8 cellular contexts compared by ENCODE assay signal in the genomic region with DNA sequence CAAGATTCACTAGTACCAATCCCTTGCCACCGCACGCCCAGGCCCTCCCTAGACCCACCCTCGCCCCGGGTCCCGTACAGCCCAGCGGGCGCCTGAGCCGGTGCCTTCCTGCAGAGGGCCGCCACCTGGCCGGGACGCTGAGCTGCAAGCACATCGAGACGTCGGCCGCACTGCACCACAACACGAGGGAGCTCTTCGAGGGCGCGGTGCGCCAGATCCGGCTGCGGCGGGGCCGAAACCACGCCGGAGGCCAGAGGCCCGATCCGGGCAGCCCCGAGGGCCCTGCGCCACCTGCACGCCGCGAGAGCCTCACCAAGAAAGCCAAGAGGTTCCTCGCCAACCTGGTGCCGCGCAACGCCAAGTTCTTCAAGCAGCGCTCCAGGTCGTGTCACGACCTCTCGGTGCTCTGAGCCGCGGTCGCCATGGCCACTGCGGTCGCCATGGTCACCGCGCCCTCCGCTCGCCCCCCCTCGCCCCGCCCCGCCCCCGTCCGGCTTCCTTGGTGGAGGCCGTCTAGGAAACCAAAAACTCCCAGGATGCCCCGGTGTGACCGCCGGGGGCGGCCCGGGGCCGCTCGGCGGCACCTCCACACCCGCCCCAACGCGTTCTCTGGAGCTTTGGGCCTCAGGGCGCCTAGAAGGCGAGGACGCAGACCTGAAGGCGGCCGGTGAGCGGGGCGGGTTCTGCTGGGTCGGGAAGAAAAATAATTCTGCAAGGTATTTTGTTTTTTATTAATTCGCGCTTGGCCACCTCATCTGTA. TPM values are rescaled to one million over a fixed set of nuclear protein-coding genes. Genes with fewer than 3 reads are reported as not detected.
DNase-seq lines count a peak whose midpoint lies in the region; ATAC-seq and TF ChIP-seq lines count a peak whose summit lies in the region.

No MANE protein-coding gene starts in this region.

- peak overlapping the region; percentile 82 for H3K9ac ChIP-seq in MM.1S (ENCODE audit: low read length)

- peak; percentile 39 for TF ChIP-seq CTCF in MM.1S (IDR thresholded peaks at IDR 0.05; ENCODE audit: low read length)
- peak in 2 of 7 experiments; percentile 11 to 20 for TF ChIP-seq CTCF in body of pancreas (IDR thresholded peaks at IDR 0.05)

- H3K27ac ChIP-seq in MM.1S (ENCODE audit: low read length) (peak overlapping the region; percentile 97), body of pancreas (peak overlapping the region; percentile 20 to 84 (median 66))

- H3K4me3 ChIP-seq in MM.1S (ENCODE audit: low read length) (peak overlapping the region; percentile 62), body of pancreas (peak overlapping the region; percentile 27 to 31)

- H3K36me3 ChIP-seq in MM.1S (replicated peaks; ENCODE audit: insufficient read depth, low read length) (no peaks in the 10 kb centered on the region), body of pancreas (replicated peaks in 1 of 2; ENCODE audit: insufficient read depth in 1 of 2, low read depth in 2 of 2) (no peaks in the 10 kb centered on the region)

- H3K4me1 ChIP-seq in MM.1S (ENCODE audit: low read length) (peaks cover 5% of the 10 kb centered on the region; the same call in 1 of the 2 replicates), body of pancreas (peaks cover 36% of the 10 kb centered on the region)

- ATAC-seq in GM21723 (IDR thresholded peaks at IDR 0.05; ENCODE audit: unreplicated experiment) (peak; percentile 64), body of pancreas (peak; percentile 85)

- peak overlapping the region; percentile 79 for H3K4me2 ChIP-seq in MM.1S (ENCODE audit: low read depth, low read length)

- H3F3A ChIP-seq in MM.1S (ENCODE audit: insufficient read depth, low read length), result peaks cover 24% of the 10 kb centered on the region

- no peaks in the 10 kb centered on the region for H4K20me1 ChIP-seq in MM.1S (ENCODE audit: insufficient read depth, low read length)

- H3K9me3 ChIP-seq in MM.1S (replicated peaks; ENCODE audit: insufficient read depth, low read length) (no peaks in the 10 kb centered on the region), body of pancreas (no peaks in the 10 kb centered on the region)

- no peaks in the 10 kb centered on the region for H3K9me2 ChIP-seq in MM.1S (replicated peaks; ENCODE audit: insufficient read depth, low read length)

- 2 to 7% methylated on average over 16 to 77 of the region's 77 CpGs for WGBS in body of pancreas, 2 donors

- peak; percentile 76 for DNase-seq in EH (ENCODE audit: low read depth)
- DNase-seq in MM.1S, result peak; percentile 80
- DNase-seq in T-helper 22 cell (ENCODE audit: low read depth), result peak; percentile 72
- peak; percentile 83 to 86 (median 85) for DNase-seq in body of pancreas
- DNase-seq in iris pigment epithelial cell (ENCODE audit: low read depth), result peak; percentile 57
- DNase-seq in stimulated activated CD4-positive, alpha-beta T cell treated with anti-CD3 and anti-CD28 coated beads, Interleukin-1b, Interleukin-23, amount 100 ng/mL, for 24 hours (ENCODE audit: low read depth in 4 of 4, low spot score in 1 of 4), result peak in 3 of 4 experiments; percentile 13 to 59 (median 49)
- DNase-seq in UCSD-AML1 (lab: John Stamatoyannopoulos, UW; ENCODE audit: unreplicated experiment), result no peak

- H3K79me2 ChIP-seq in MM.1S (ENCODE audit: low read length), result no peaks in the 10 kb centered on the region

- peak overlapping the region; percentile 61; the same call in 1 of the 2 replicates for H2AFZ ChIP-seq in MM.1S (ENCODE audit: low read length)

- intact Hi-C loops in body of pancreas (cut with DNase I), result no loop called here

- TF ChIP-seq POLR2A in body of pancreas (IDR thresholded peaks at IDR 0.05), result peak; percentile 21 to 74 (median 72)

- no peaks in the 10 kb centered on the region for H3K27me3 ChIP-seq in MM.1S (replicated peaks; ENCODE audit: insufficient read depth, low read length)
- H3K27me3 ChIP-seq in body of pancreas, result no peaks in the 10 kb centered on the region

RNA-seq across cellular contexts. Expression of a gene that starts 3.7 kb away (rescaled TPM):
- not detected for total RNA-seq in body of pancreas

RNA-seq across cellular contexts. Expression of a gene that starts 15.1 kb away (rescaled TPM):
- total RNA-seq in body of pancreas, result 10 to 100 TPM; 47.8 to 83.0 TPM

RNA-seq across cellular contexts. Expression of a gene that starts 32.3 kb away (rescaled TPM):
- total RNA-seq in body of pancreas, result 100 to 1,000 TPM in 1 of 2 donors, 10 to 100 TPM in 1; 39.4 to 219 TPM

RNA-seq across cellular contexts. Expression of a gene that starts 42.5 kb away (rescaled TPM):
- 10 to 100 TPM; 36.1 to 40.2 TPM for total RNA-seq in body of pancreas

RNA-seq across cellular contexts. Expression of a gene that starts 50.3 kb away (rescaled TPM):
- 10 to 100 TPM; 55.3 to 65.3 TPM for total RNA-seq in body of pancreas
